ENCODE assay signal across 1 cellular context in the genomic region with DNA sequence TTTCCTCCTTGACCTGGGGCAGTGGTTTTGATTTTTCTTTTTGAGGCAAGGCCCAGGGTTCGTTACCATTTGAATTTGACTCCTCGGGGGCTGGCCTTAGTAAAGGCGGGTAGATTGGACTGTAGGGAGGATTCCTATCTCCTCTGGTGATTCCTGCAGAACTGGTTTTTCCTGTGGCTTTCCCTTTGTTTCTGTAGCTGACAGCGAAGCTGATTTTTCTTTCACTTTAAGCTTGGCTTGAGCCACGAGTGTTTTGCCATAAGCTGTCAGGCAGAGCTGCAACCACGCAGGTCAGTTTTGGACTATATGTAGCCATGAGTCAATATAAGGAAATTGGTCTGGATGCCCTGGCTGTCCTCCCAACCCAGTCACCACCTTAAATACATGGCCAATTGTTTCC.
TF ChIP-seq lines count a peak whose summit lies in the region.

No MANE protein-coding gene starts in this region.

TF ChIP-seq in H1, 55 proteins besides CTCF, POLR2A, EP300 and RAD21:
- TF ChIP-seq SP1 (IDR thresholded peaks at IDR 0.05; ENCODE audit: low read depth, low read length): peak; percentile 88
- TF ChIP-seq BCL11A (IDR thresholded peaks at IDR 0.05; ENCODE audit: low read depth in 2 of 2, low read length in 2 of 2): peak in 1 of 2 experiments; percentile 63
- TF ChIP-seq TAF1 (IDR thresholded peaks at IDR 0.05; ENCODE audit: low read depth, low read length): no peak
- no peak for TF ChIP-seq SIX5 (IDR thresholded peaks at IDR 0.05; ENCODE audit: low read depth, low read length)
- TF ChIP-seq RBBP5 (IDR thresholded peaks at IDR 0.05; ENCODE audit: borderline replicate concordance, low read depth, low read length): peak; percentile 59; the same call in 1 of the 2 replicates
- TF ChIP-seq ASH2L (IDR thresholded peaks at IDR 0.05; ENCODE audit: low read length): peak; percentile 69
TF ChIP-seq in H1: peak in this region for 4.
